ENCODE assay signal across 16 cellular contexts in genomic region chr4:7653510-7654414, GRCh38.
DNase-seq lines count a peak whose midpoint lies in the region; TF ChIP-seq lines count a peak whose summit lies in the region.
"Had no signal": no experiment of that assay in that cellular context is flagged by ENCODE, and none has a peak within 500 bp of the region (broad histone marks: within the 10 kb centered on the region; RNA-seq: fewer than 3 reads in every experiment).

No MANE protein-coding gene starts in this region.

- WGBS in tibial nerve, 2 donors, result 59 to 65% methylated on average over 24 to 25 of the region's 25 CpGs

- H3K9me3 Mint-ChIP-seq in activated T-helper 2 cell treated with anti-CD3 and anti-CD28 coated beads, Interferon-gamma antibody, Interleukin-2, Interleukin-4, amounts not matched to agents 10 μg/mL and 5 μg/mL and 100 μg/mL, durations not matched to agents 14 hours and 24 hours and 36 hours, result no peaks in the 10 kb centered on the region
- H3K9me3 Mint-ChIP-seq: T-cell, WTC11 had no signal

- H3K27me3 ChIP-seq in brain microvascular endothelial cell (replicated peaks), result no peaks in the 10 kb centered on the region
- H3K27me3 ChIP-seq in tibial nerve, result no peaks in the 10 kb centered on the region
- peaks cover 0 to 18% of the 10 kb centered on the region in 2 donors for H3K27me3 ChIP-seq in breast epithelium
- H3K27me3 ChIP-seq: MG63 had no signal

- H3K9me3 ChIP-seq in tibial nerve, result no peaks in the 10 kb centered on the region
- no peaks in the 10 kb centered on the region for H3K9me3 ChIP-seq in breast epithelium
- H3K9me3 ChIP-seq: MG63 had no signal

- H3K4me3 ChIP-seq in brain microvascular endothelial cell (ENCODE audit: low read depth, low read length) (no peak overlapping the region), tibial nerve (no peak overlapping the region), breast epithelium (peak overlapping the region in 1 of 3 donors; percentile 7)
- H3K4me3 ChIP-seq: MG63 had no signal

- intact Hi-C loops in breast epithelium (cut with DNase I; ENCODE audit: low total_unique reads), result no loop called here
- intact Hi-C loops in activated T-helper 2 cell treated with anti-CD3 and anti-CD28 coated beads, Interferon-gamma antibody, Interleukin-2, Interleukin-4, amounts not matched to agents 10 μg/mL and 5 μg/mL and 100 μg/mL, durations not matched to agents 14 hours and 24 hours and 36 hours (cut with micrococcal nuclease), result loop anchor here (5.0 kb wide), 1 partner anchor 461 kb away; the partner anchor contains the start of gene SORCS2

- H3K27ac Mint-ChIP-seq in activated T-helper 2 cell treated with anti-CD3 and anti-CD28 coated beads, Interferon-gamma antibody, Interleukin-2, Interleukin-4, amounts not matched to agents 10 μg/mL and 5 μg/mL and 100 μg/mL, durations not matched to agents 14 hours and 24 hours and 36 hours, result no peak overlapping the region
- H3K27ac Mint-ChIP-seq: WTC11 had no signal

- TF ChIP-seq CTCF in brain microvascular endothelial cell (IDR thresholded peaks at IDR 0.05; ENCODE audit: low read depth, low read length, missing control alignments) (peak; percentile 40), tibial nerve (IDR thresholded peaks at IDR 0.05) (no peak), breast epithelium (IDR thresholded peaks at IDR 0.05) (no peak)

- peaks cover 26% of the 10 kb centered on the region for H3K4me1 Mint-ChIP-seq in activated T-helper 2 cell treated with anti-CD3 and anti-CD28 coated beads, Interferon-gamma antibody, Interleukin-2, Interleukin-4, amounts not matched to agents 10 μg/mL and 5 μg/mL and 100 μg/mL, durations not matched to agents 14 hours and 24 hours and 36 hours (ENCODE audit: low read depth)

- H3K36me3 Mint-ChIP-seq in activated T-helper 2 cell treated with anti-CD3 and anti-CD28 coated beads, Interferon-gamma antibody, Interleukin-2, Interleukin-4, amounts not matched to agents 10 μg/mL and 5 μg/mL and 100 μg/mL, durations not matched to agents 14 hours and 24 hours and 36 hours (ENCODE audit: low read depth), result no peaks in the 10 kb centered on the region
- H3K36me3 Mint-ChIP-seq: T-cell, WTC11 had no signal

- peak; percentile 32 for DNase-seq in NCI-H82 (lab: John Stamatoyannopoulos, UW)
- no peak for DNase-seq in NCI-H82 treated with DMSO at 0.1 percent for 48 hours (lab: John Stamatoyannopoulos, UW; ENCODE audit: unreplicated experiment)
- DNase-seq in brain microvascular endothelial cell, result no peak
- peak; percentile 76 for DNase-seq in medulla oblongata (ENCODE audit: extremely low spot score)
- no peak for DNase-seq in tibial nerve (ENCODE audit: low spot score in 2 of 2)
- no peak for DNase-seq in breast epithelium (ENCODE audit: low spot score in 2 of 2)
- DNase-seq in RKO (ENCODE audit: low spot score), result no peak
- no peak for DNase-seq in activated T-helper 2 cell treated with anti-CD3 and anti-CD28 coated beads, Interferon-gamma antibody, Interleukin-2, Interleukin-4, amounts not matched to agents 10 μg/mL and 5 μg/mL and 100 μg/mL, durations not matched to agents 14 hours and 24 hours and 36 hours (ENCODE audit: low spot score)
- DNase-seq: GOT3, left cardiac atrium, MG63, NCI-H2107, NCI-H748 treated with DMSO at 0.1 percent for 48 hours, T-cell had no signal

- no peak for TF ChIP-seq POLR2A in tibial nerve (IDR thresholded peaks at IDR 0.05)
- no peak for TF ChIP-seq POLR2A in breast epithelium (IDR thresholded peaks at IDR 0.05)

- peak in 1 of 2 donors; percentile 40 for TF ChIP-seq EP300 in tibial nerve (IDR thresholded peaks at IDR 0.05)

- H3K27me3 Mint-ChIP-seq in activated T-helper 2 cell treated with anti-CD3 and anti-CD28 coated beads, Interferon-gamma antibody, Interleukin-2, Interleukin-4, amounts not matched to agents 10 μg/mL and 5 μg/mL and 100 μg/mL, durations not matched to agents 14 hours and 24 hours and 36 hours (ENCODE audit: low read depth), result no peaks in the 10 kb centered on the region

- H3K27ac ChIP-seq in brain microvascular endothelial cell (no peak overlapping the region), tibial nerve (peak overlapping the region in 3 of 4 donors; percentile 56 to 85 (median 82)), breast epithelium (peak overlapping the region in 1 of 2 donors; percentile 48)
- H3K27ac ChIP-seq: 22Rv1 had no signal

- H3K4me1 ChIP-seq in tibial nerve (peaks cover 0 to 82% (median 19%) of the 10 kb centered on the region in 4 donors), breast epithelium (no peaks in the 10 kb centered on the region)

- H3K4me3 Mint-ChIP-seq in activated T-helper 2 cell treated with anti-CD3 and anti-CD28 coated beads, Interferon-gamma antibody, Interleukin-2, Interleukin-4, amounts not matched to agents 10 μg/mL and 5 μg/mL and 100 μg/mL, durations not matched to agents 14 hours and 24 hours and 36 hours (ENCODE audit: low read depth), result no peak overlapping the region
- H3K4me3 Mint-ChIP-seq: WTC11 had no signal

- no peaks in the 10 kb centered on the region for H3K36me3 ChIP-seq in brain microvascular endothelial cell (replicated peaks)
- no peaks in the 10 kb centered on the region for H3K36me3 ChIP-seq in tibial nerve
- no peaks in the 10 kb centered on the region for H3K36me3 ChIP-seq in breast epithelium
- H3K36me3 ChIP-seq: MG63 had no signal

- in situ Hi-C loops in brain microvascular endothelial cell (cut with HindIII; ENCODE audit: low pct_ligation_motif_present, low sequenced_read_pairs), result no loop called here

Comparison
In these comparisons a context has a peak if more than half of its experiments do, and no peak if none do; other contexts are left out.
1. DNase-seq: peak in NCI-H82 (single experiment) and medulla oblongata (single experiment); none in NCI-H82 treated with DMSO at 0.1 percent for 48 hours (single experiment), brain microvascular endothelial cell (single experiment), tibial nerve (0 of 2), breast epithelium (0 of 2), RKO (single experiment) and activated T-helper 2 cell treated with anti-CD3 and anti-CD28 coated beads, Interferon-gamma antibody, Interleukin-2, Interleukin-4, amounts not matched to agents 10 μg/mL and 5 μg/mL and 100 μg/mL, durations not matched to agents 14 hours and 24 hours and 36 hours (single experiment).